Comparison of ENCODE assay signal across 1 cellular context in genomic region chr17:27384721-27385120, GRCh38.
TF ChIP-seq lines count a peak whose summit lies in the region.

No MANE protein-coding gene starts in this region.

TF ChIP-seq in endothelial cell of umbilical vein, 7 proteins besides CTCF, POLR2A, EP300 and RAD21 (continued from another document):
- no peak for TF ChIP-seq JUN (IDR thresholded peaks at IDR 0.05; ENCODE audit: borderline replicate concordance, insufficient read depth, insufficient read length, low read depth)
- no peak for TF ChIP-seq MYC (IDR thresholded peaks at IDR 0.05; ENCODE audit: low read depth, low read length)
- no peak for TF ChIP-seq FOS (IDR thresholded peaks at IDR 0.05; ENCODE audit: borderline replicate concordance, insufficient read depth, low read length)
- no peak for TF ChIP-seq GATA2 (IDR thresholded peaks at IDR 0.05; ENCODE audit: insufficient read depth, insufficient read length, low read depth, low read length)
